Comparison of ENCODE assay signal across 21 cellular contexts in genomic region chr12:128269108-128269713, GRCh38. TPM values are rescaled to one million over a fixed set of nuclear protein-coding genes. Genes with fewer than 3 reads are reported as not detected.
A peak's percentile ranks its signal among the peaks of the same experiment; 100 is the strongest.
DNase-seq lines count a peak whose midpoint lies in the region; ATAC-seq and TF ChIP-seq lines count a peak whose summit lies in the region.
"Had no signal": no experiment of that assay in that cellular context is flagged by ENCODE, and none has a peak within 500 bp of the region (broad histone marks: within the 10 kb centered on the region; RNA-seq: fewer than 3 reads in every experiment).

No MANE protein-coding gene starts in this region.

- H3K9me3 Mint-ChIP-seq in nephron = peaks cover 13% of the 10 kb centered on the region

- H3K27me3 ChIP-seq in right atrium auricular region = peaks cover 6 to 12% of the 10 kb centered on the region in 2 donors
- peaks cover 73% of the 10 kb centered on the region for H3K27me3 ChIP-seq in gastroesophageal sphincter
- peaks cover 39% of the 10 kb centered on the region for H3K27me3 ChIP-seq in upper lobe of right lung

- peak overlapping the region in 2 of 3 experiments; percentile 42 to 58 for H3K27ac Mint-ChIP-seq in nephron
- H3K27ac Mint-ChIP-seq: CD4-positive, alpha-beta T cell; natural killer cell had no signal

- no peak for TF ChIP-seq EP300 in gastroesophageal sphincter (IDR thresholded peaks at IDR 0.05)

- no peak for TF ChIP-seq POLR2A in gastroesophageal sphincter (IDR thresholded peaks at IDR 0.05)

- H3K9me3 ChIP-seq in right atrium auricular region (peaks cover 0 to 18% of the 10 kb centered on the region in 2 donors), gastroesophageal sphincter (peaks cover 0 to 23% (median 0%) of the 10 kb centered on the region in 3 donors), upper lobe of right lung (no peaks in the 10 kb centered on the region)

- no peak overlapping the region for H3K4me3 ChIP-seq in right atrium auricular region
- H3K4me3 ChIP-seq in gastroesophageal sphincter = peak overlapping the region in 1 of 2 donors; percentile 54
- H3K4me3 ChIP-seq in upper lobe of right lung = no peak overlapping the region

- intact Hi-C loops in Right ventricle myocardium superior (cut with DNase I) = no loop called here
- intact Hi-C loops in upper lobe of right lung (cut with DNase I) = no loop called here

- H3K36me3 ChIP-seq in right atrium auricular region (no peaks in the 10 kb centered on the region), gastroesophageal sphincter (no peaks in the 10 kb centered on the region), upper lobe of right lung (no peaks in the 10 kb centered on the region)
- H3K36me3 ChIP-seq: stomach had no signal

- DNase-seq in Right ventricle myocardium superior = no peak
- DNase-seq in right atrium auricular region (ENCODE audit: low spot score) = no peak
- DNase-seq in upper lobe of right lung = no peak
- DNase-seq in SKM-1 treated with dmso at 0.1 percent for 144 hours (lab: John Stamatoyannopoulos, UW; ENCODE audit: unreplicated experiment) = no peak
- DNase-seq: activated CD4-positive, alpha-beta T cell treated with anti-CD3 and anti-CD28 coated beads for 48 hours; aorta; CD4-positive, alpha-beta T cell; EL; foreskin melanocyte; mammary epithelial cell; MM.1S; natural killer cell; NCI-H187 treated with DMSO at 0.1 percent for 48 hours; NCI-H510A; stomach had no signal

- peaks cover 9% of the 10 kb centered on the region for H3K36me3 Mint-ChIP-seq in nephron (ENCODE audit: low read depth)
- H3K36me3 Mint-ChIP-seq: natural killer cell had no signal

- TF ChIP-seq CTCF in right atrium auricular region (IDR thresholded peaks at IDR 0.05) (no peak), gastroesophageal sphincter (IDR thresholded peaks at IDR 0.05) (no peak), nephron (IDR thresholded peaks at IDR 0.05; ENCODE audit: unreplicated experiment in 3 of 3) (no peak), upper lobe of right lung (IDR thresholded peaks at IDR 0.05) (no peak)

- peak; percentile 60 for ATAC-seq in Right ventricle myocardium superior (ENCODE audit: poor library complexity)
- peak; percentile 30 for ATAC-seq in gastroesophageal sphincter
- peak; percentile 31 for ATAC-seq in upper lobe of right lung
- ATAC-seq in activated CD4-positive, CD25-positive, alpha-beta regulatory T cell treated with anti-CD3 and anti-CD28 coated beads, Interleukin-2, amount 50 U/mL, for 24 hours = no peak
- no peak for ATAC-seq in HG03565 (IDR thresholded peaks at IDR 0.05; ENCODE audit: unreplicated experiment)
- ATAC-seq: natural killer cell, Panc1 had no signal

- H3K4me3 Mint-ChIP-seq in nephron = peak overlapping the region; percentile 79 to 90 (median 79)
- H3K4me3 Mint-ChIP-seq: CD4-positive, alpha-beta T cell; natural killer cell had no signal

- H3K27ac ChIP-seq in right atrium auricular region (no peak overlapping the region), gastroesophageal sphincter (no peak overlapping the region), upper lobe of right lung (no peak overlapping the region)
- H3K27ac ChIP-seq: stomach had no signal

- H3K4me1 Mint-ChIP-seq in nephron = peaks cover 24% of the 10 kb centered on the region
- H3K4me1 Mint-ChIP-seq: natural killer cell had no signal

- H3K4me1 ChIP-seq in right atrium auricular region (peaks cover 0 to 20% of the 10 kb centered on the region in 2 donors), gastroesophageal sphincter (peaks cover 0 to 25% (median 0%) of the 10 kb centered on the region in 3 donors), upper lobe of right lung (peaks cover 9% of the 10 kb centered on the region)

- H3K27me3 Mint-ChIP-seq in nephron (ENCODE audit: low read depth) = peaks cover 68% of the 10 kb centered on the region

- WGBS in gastroesophageal sphincter (ENCODE audit: low coverage in 1 of 2), 2 donors = 11 to 13% methylated on average over 10 to 11 of the region's 12 CpGs

RNA-seq across cellular contexts. Expression of gene TMEM132C, which starts 2.2 kb away (rescaled TPM):
- total RNA-seq in Right ventricle myocardium superior = 2.2 TPM
- 10 to 100 TPM in 1 of 2 donors, 1 to 10 TPM in 1; 5.3 to 10.5 TPM for total RNA-seq in right atrium auricular region
- total RNA-seq in gastroesophageal sphincter = 1 to 10 TPM; 2.4 to 5.5 (median 3.3) TPM
- total RNA-seq in upper lobe of right lung = 0.64 TPM
- total RNA-seq: CD4-positive, alpha-beta T cell; mammary epithelial cell; renal cortical epithelial cell had no signal

Comparison
In these comparisons a context has a peak if more than half of its experiments do, and no peak if none do; other contexts are left out.
1. ATAC-seq: peak in Right ventricle myocardium superior (single experiment), gastroesophageal sphincter (single experiment) and upper lobe of right lung (single experiment); none in activated CD4-positive, CD25-positive, alpha-beta regulatory T cell treated with anti-CD3 and anti-CD28 coated beads, Interleukin-2, amount 50 U/mL, for 24 hours (0 of 2) and HG03565 (single experiment).